ENCODE assay signal across 8 cellular contexts in the genomic region with DNA sequence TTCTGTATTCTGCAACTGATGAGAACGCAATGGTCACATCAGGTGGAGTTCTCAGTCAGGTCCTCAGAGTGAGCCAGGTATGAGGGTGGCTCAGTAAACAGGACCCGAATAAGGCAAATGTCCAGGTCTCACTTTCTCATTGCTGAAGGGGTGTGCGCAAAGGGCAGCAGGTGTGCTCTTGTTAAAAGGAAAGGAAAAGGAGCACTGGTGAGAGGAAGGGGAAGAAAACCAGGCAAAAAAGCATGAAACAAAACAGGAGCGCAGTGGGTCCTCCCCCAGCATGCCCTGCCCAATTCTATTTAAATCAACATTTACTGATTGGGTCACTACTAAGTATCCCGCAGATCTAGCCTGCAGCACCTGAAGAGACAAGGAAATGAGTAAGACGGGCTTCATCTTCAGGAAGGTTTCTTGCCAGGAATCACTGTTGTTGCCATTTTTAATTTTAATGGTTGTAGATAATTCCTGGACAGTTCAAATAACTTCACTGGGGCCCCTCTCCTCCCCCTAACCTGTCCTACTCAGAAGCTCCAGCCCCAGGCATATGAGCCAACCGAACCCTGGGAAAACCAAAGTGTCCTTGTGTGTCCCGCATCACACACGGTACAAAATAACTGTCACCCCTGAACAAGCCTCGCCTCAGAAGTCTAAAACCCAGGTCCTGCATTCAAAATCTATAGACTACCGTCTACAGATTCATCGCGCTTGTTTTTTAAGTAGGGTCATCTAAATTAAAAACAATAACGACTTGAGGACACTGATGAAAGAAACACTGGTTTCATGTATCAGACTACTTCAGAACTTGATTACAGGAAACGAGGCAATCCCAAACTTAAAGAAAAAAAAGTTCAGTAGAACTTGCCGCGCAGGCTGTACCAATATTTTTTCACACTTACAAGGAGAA. TPM values are rescaled to one million over a fixed set of nuclear protein-coding genes. Genes with fewer than 3 reads are reported as not detected.
A peak's percentile ranks its signal among the peaks of the same experiment; 100 is the strongest.
DNase-seq lines count a peak whose midpoint lies in the region; ATAC-seq and FAIRE-seq lines count a peak whose summit lies in the region.

No MANE protein-coding gene starts in this region.

- peaks cover 44% of the 10 kb centered on the region for H3K4me1 Mint-ChIP-seq in central memory CD8-positive, alpha-beta T cell

- peaks cover 33 to 62% (median 38%) of the 10 kb centered on the region in 10 experiments for H3K4me1 ChIP-seq in BLaER1 treated with 17β-estradiol and CSF1 and Interleukin-3, amounts not matched to agents 10 nM and 100 nM
- H3K4me1 ChIP-seq in mononuclear cell (ENCODE audit: insufficient read depth, low read length) = peaks cover 56% of the 10 kb centered on the region

- H3K27me3 ChIP-seq in BLaER1 treated with 17β-estradiol and CSF1 and Interleukin-3, amounts not matched to agents 10 nM and 100 nM = no peaks in the 10 kb centered on the region; a peak in 1 of 22 replicates
- no peaks in the 10 kb centered on the region for H3K27me3 ChIP-seq in mononuclear cell (ENCODE audit: insufficient read depth, low read length)

- no peaks in the 10 kb centered on the region for H3K9me3 Mint-ChIP-seq in central memory CD8-positive, alpha-beta T cell

- no peaks in the 10 kb centered on the region for H4K20me1 ChIP-seq in BLaER1 treated with 17β-estradiol and CSF1 and Interleukin-3, amounts not matched to agents 10 nM and 100 nM

- peak overlapping the region; percentile 80 to 88 (median 83) for H3K9ac ChIP-seq in BLaER1 treated with 17β-estradiol and CSF1 and Interleukin-3, amounts not matched to agents 10 nM and 100 nM

- H3K4me2 ChIP-seq in BLaER1 treated with 17β-estradiol and CSF1 and Interleukin-3, amounts not matched to agents 10 nM and 100 nM = peak overlapping the region; percentile 81 to 95 (median 87)

- H3K27me3 Mint-ChIP-seq in central memory CD8-positive, alpha-beta T cell = no peaks in the 10 kb centered on the region

- no peaks in the 10 kb centered on the region for H3K9me3 ChIP-seq in BLaER1 treated with 17β-estradiol and CSF1 and Interleukin-3, amounts not matched to agents 10 nM and 100 nM (replicated peaks in 1 of 11)
- H3K9me3 ChIP-seq in mononuclear cell (ENCODE audit: low read depth, low read length) = no peaks in the 10 kb centered on the region

- peak overlapping the region; percentile 65 to 90 (median 78) for H3K4me3 ChIP-seq in BLaER1 treated with 17β-estradiol and CSF1 and Interleukin-3, amounts not matched to agents 10 nM and 100 nM
- peak overlapping the region; percentile 63 for H3K4me3 ChIP-seq in mononuclear cell (ENCODE audit: low read length)

- H3K36me3 Mint-ChIP-seq in central memory CD8-positive, alpha-beta T cell (ENCODE audit: insufficient read depth) = peaks cover 15% of the 10 kb centered on the region

- peak overlapping the region; percentile 93 for H3K4me3 Mint-ChIP-seq in central memory CD8-positive, alpha-beta T cell

- H3K27ac ChIP-seq in BLaER1 treated with 17β-estradiol and CSF1 and Interleukin-3, amounts not matched to agents 10 nM and 100 nM = peak overlapping the region in 9 of 11 experiments; percentile 58 to 89 (median 76); a peak in 16 of 22 replicates

- no peak for ATAC-seq in central memory CD8-positive, alpha-beta T cell (replicated peaks; ENCODE audit: extremely low read depth, poor library complexity, severe bottlenecking)
- ATAC-seq in HG02938 (IDR thresholded peaks at IDR 0.05; ENCODE audit: unreplicated experiment) = no peak

- H3K36me3 ChIP-seq in BLaER1 treated with 17β-estradiol and CSF1 and Interleukin-3, amounts not matched to agents 10 nM and 100 nM = no peaks in the 10 kb centered on the region

- peak; percentile 87 for FAIRE-seq in GM19239 (lab: Jason Lieb, UNC)

- H3K27ac Mint-ChIP-seq in central memory CD8-positive, alpha-beta T cell (ENCODE audit: low read depth) = peak overlapping the region; percentile 93

- DNase-seq in GM19239 (ENCODE audit: insufficient read length, low spot score) (no peak), NCI-H2029 (lab: John Stamatoyannopoulos, UW) (peak; percentile 95), NCI-H1436 (lab: John Stamatoyannopoulos, UW) (no peak), NCI-H1930 (lab: John Stamatoyannopoulos, UW) (no peak)
- DNase-seq in central memory CD8-positive, alpha-beta T cell (ENCODE audit: low spot score in 2 of 2) = no peak

RNA-seq across cellular contexts. Expression of a gene that starts 1.0 kb away (rescaled TPM):
- total RNA-seq in mononuclear cell = 9.9 TPM
